ENCODE assay signal across 8 cellular contexts in the genomic region with DNA sequence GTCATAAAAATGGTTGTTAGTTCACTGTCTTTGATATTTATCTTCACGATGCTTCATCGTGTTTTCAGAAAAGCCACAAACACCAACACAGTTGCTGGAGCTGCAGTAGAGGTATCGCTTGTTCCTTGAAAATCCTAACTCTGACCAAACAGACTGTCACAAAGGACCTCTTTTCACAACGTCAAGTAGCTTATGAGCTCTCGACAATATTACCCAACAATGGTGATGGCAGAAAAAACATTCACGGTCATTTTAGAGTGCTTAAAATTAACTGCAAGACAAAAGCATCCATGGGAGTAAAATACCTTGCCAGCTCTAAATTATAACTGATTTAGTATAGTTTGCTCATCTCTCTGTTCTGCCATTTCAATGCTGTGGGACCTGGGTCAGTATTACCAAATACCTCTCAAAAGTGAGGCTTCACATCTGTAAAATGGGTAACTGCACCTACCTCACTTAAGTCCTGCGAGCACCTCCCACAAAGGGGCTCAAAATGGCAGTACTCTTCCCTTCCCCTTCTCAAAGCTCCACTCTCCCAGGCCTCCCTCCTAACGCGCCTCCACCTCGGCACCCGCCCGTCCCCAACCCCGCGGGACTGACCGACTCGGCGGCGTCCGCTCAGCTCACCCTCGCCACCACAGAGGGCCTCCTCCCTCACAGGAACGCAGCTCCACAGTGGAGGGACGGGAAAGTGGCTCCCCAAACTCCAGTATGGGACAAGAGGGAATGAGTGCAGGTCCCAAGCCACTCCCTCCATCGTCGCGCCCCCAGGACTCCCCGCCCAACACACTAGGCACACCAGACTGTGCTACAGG. TPM values are rescaled to one million over a fixed set of nuclear protein-coding genes. Genes with fewer than 3 reads are reported as not detected.
DNase-seq lines count a peak whose midpoint lies in the region; ATAC-seq and TF ChIP-seq lines count a peak whose summit lies in the region.

No MANE protein-coding gene starts in this region.

- H3K36me3 ChIP-seq in PC-9 (ENCODE audit: low read depth) = no peaks in the 10 kb centered on the region
- peaks cover 12% of the 10 kb centered on the region for H3K36me3 ChIP-seq in ectodermal cell (ENCODE audit: control insufficient read depth, insufficient read depth, low read length)
- H3K36me3 ChIP-seq in transverse colon = no peaks in the 10 kb centered on the region

- TF ChIP-seq EP300 in transverse colon (IDR thresholded peaks at IDR 0.05; ENCODE audit: low read depth) = no peak

- TF ChIP-seq CTCF in PC-9 (conservative IDR thresholded peaks at IDR 0.05) (no peak; the same call in 1 of the 2 replicates), transverse colon (IDR thresholded peaks at IDR 0.05) (no peak)

- H3K9me2 ChIP-seq in PC-9 (ENCODE audit: insufficient read depth) = no peaks in the 10 kb centered on the region

- CTCF ChIA-PET in PC-9 (lab: Charles Lee) = interaction anchor here (0.5 to 1.1 kb wide), 4 partner anchors 8 to 545 kb away, joined by 3 to 13 read pairs (median 4); no protein-coding TSS in a partner anchor

- H3K27me3 ChIP-seq in PC-9 (ENCODE audit: insufficient read depth, low read depth) (no peaks in the 10 kb centered on the region), ectodermal cell (ENCODE audit: control insufficient read depth, insufficient read depth, low read length, poor library complexity, severe bottlenecking) (peaks cover 4% of the 10 kb centered on the region), transverse colon (no peaks in the 10 kb centered on the region)

- H3K9me3 ChIP-seq in PC-9 (ENCODE audit: insufficient read depth, low read depth) (no peaks in the 10 kb centered on the region), ectodermal cell (ENCODE audit: control insufficient read depth, low read length) (no peaks in the 10 kb centered on the region), transverse colon (no peaks in the 10 kb centered on the region)

- in situ Hi-C loops in ACHN (cut with HindIII; ENCODE audit: low pct_ligation_motif_present, low pct_unique_long_range_greater_than_20kb, low sequenced_read_pairs) = no loop called here
- in situ Hi-C loops in transverse colon (cut with MboI; ENCODE audit: low pct_ligation_motif_present in 1 of 4, low pct_unique_long_range_greater_than_20kb in 1 of 4, low sequenced_read_pairs in 3 of 4) = no loop called here

- POLR2A ChIA-PET in PC-9 (lab: Charles Lee; ENCODE audit: unreplicated experiment) = interaction anchor here (0.6 to 0.7 kb wide), 7 partner anchors 10 to 868 kb away, joined by 3 to 5 read pairs (median 4); partner anchors contain the start of gene ARL14

- peak overlapping the region; percentile 99 for H2AFZ ChIP-seq in PC-9

- H3K4me1 ChIP-seq in PC-9 (replicated peaks; ENCODE audit: insufficient read depth) = peaks cover 21% of the 10 kb centered on the region
- H3K4me1 ChIP-seq in ectodermal cell (ENCODE audit: control insufficient read depth, insufficient read depth, low read length) = no peaks in the 10 kb centered on the region
- peaks cover 0 to 25% (median 11%) of the 10 kb centered on the region in 4 donors for H3K4me1 ChIP-seq in transverse colon

- BruUV-seq in PC-9 (replicated peaks; lab: Mats Ljungman, UMichigan) = TSS peak; percentile 58

- no peaks in the 10 kb centered on the region for H4K20me1 ChIP-seq in PC-9 (ENCODE audit: insufficient read depth)

- ATAC-seq in GM18519 (IDR thresholded peaks at IDR 0.05; ENCODE audit: low FRiP score, unreplicated experiment) (peak; percentile 35), HG03045 (IDR thresholded peaks at IDR 0.05; ENCODE audit: unreplicated experiment) (peak; percentile 34)

- no peak for TF ChIP-seq POLR2A in transverse colon (IDR thresholded peaks at IDR 0.05)

- H3K79me2 ChIP-seq in PC-9 (ENCODE audit: low read depth) = peaks cover 33% of the 10 kb centered on the region

- H3K27ac ChIP-seq in PC-9 (peak overlapping the region; percentile 51), ectodermal cell (ENCODE audit: insufficient read depth, low read depth, low read length, poor library complexity, severe bottlenecking) (peak overlapping the region; percentile 96), transverse colon (peak overlapping the region; percentile 79 to 89 (median 84))

- 0% methylated on average over 26 of the region's 26 CpGs for WGBS in ectodermal cell, 2 experiments
- WGBS in transverse colon (ENCODE audit: low coverage in 1 of 2), 2 donors = 2 to 3% methylated on average over 11 to 26 of the region's 26 CpGs

- H3K4me3 ChIP-seq in PC-9 = peak overlapping the region; percentile 76
- H3K4me3 ChIP-seq in ectodermal cell (ENCODE audit: insufficient read depth, low read depth, low read length) = peak overlapping the region; percentile 95
- peak overlapping the region; percentile 40 to 60 (median 50) for H3K4me3 ChIP-seq in transverse colon

- DNase-seq in ACHN = peak; percentile 16
- DNase-seq in PC-9 = no peak
- peak; percentile 30 to 63 for DNase-seq in lung microvascular endothelial cell (ENCODE audit: low read depth in 2 of 2)
- no peak for DNase-seq in transverse colon
- no peak for DNase-seq in NCI-H82 (lab: John Stamatoyannopoulos, UW)

- intact Hi-C loops in PC-9 (cut with micrococcal nuclease; ENCODE audit: unreplicated experiment) = loop anchor here (2.0 to 5.0 kb wide), 5 partner anchors 46 to 963 kb away; partner anchors contain the start of gene ARL14
- intact Hi-C loops in transverse colon (cut with DNase I; ENCODE audit: low total_unique reads) = no loop called here

- peak overlapping the region; percentile 95 for H3K4me2 ChIP-seq in PC-9

- peaks cover 12% of the 10 kb centered on the region; the same call in 1 of the 2 replicates for H3F3A ChIP-seq in PC-9 (ENCODE audit: insufficient read depth, low read depth)

RNA-seq across cellular contexts. Expression of gene TRIM59, which starts 0.5 kb away (rescaled TPM):
- total RNA-seq in PC-9 (2021) (14.4 and 23.3 TPM in 2 replicates), lung microvascular endothelial cell (9.9 and 13.1 TPM in 2 replicates), transverse colon (10 to 100 TPM in 1 of 4 donors, 1 to 10 TPM in 2, not detected in 1; 1.9 to 10.9 (median 8.4) TPM)
- 46.1 TPM for polyA plus RNA-seq in ectodermal cell (2013, experiment 1 of 4)
- polyA plus RNA-seq in ectodermal cell (2013, experiment 2 of 4) = 47.6 TPM
- polyA plus RNA-seq in ectodermal cell (2013, experiment 3 of 4) = 51.0 TPM
- polyA plus RNA-seq in ectodermal cell (2013, experiment 4 of 4) = 51.9 TPM

RNA-seq across cellular contexts. Expression of gene SMC4, which starts 49.6 kb away (rescaled TPM):
- 138 and 181 TPM in 2 replicates for total RNA-seq in PC-9 (2021)
- 131 TPM for polyA plus RNA-seq in ectodermal cell (2013, experiment 1 of 4)
- polyA plus RNA-seq in ectodermal cell (2013, experiment 2 of 4) = 127 TPM
- polyA plus RNA-seq in ectodermal cell (2013, experiment 3 of 4) = 132 TPM
- 126 TPM for polyA plus RNA-seq in ectodermal cell (2013, experiment 4 of 4)
- 26.8 and 36.4 TPM in 2 replicates for total RNA-seq in lung microvascular endothelial cell
- 100 to 1,000 TPM in 1 of 4 donors, 10 to 100 TPM in 3; 29.4 to 263 (median 57.9) TPM for total RNA-seq in transverse colon

RNA-seq across cellular contexts. Expression of gene IFT80, which starts 50.0 kb away (rescaled TPM):
- total RNA-seq in PC-9 (2021) = 47.9 and 59.4 TPM in 2 replicates
- 69.9 TPM for polyA plus RNA-seq in ectodermal cell (2013, experiment 1 of 4)
- polyA plus RNA-seq in ectodermal cell (2013, experiment 2 of 4) = 75.1 TPM
- polyA plus RNA-seq in ectodermal cell (2013, experiment 3 of 4) = 53.4 TPM
- 60.3 TPM for polyA plus RNA-seq in ectodermal cell (2013, experiment 4 of 4)
- 13.9 and 15.7 TPM in 2 replicates for total RNA-seq in lung microvascular endothelial cell
- 10 to 100 TPM in 3 of 4 donors, under 1 TPM in 1; 0.37 to 78.8 (median 19.7) TPM for total RNA-seq in transverse colon

Comparison
In these comparisons a context has a peak if more than half of its experiments do, and no peak if none do; other contexts are left out.
1. DNase-seq: peak in ACHN (single experiment) and lung microvascular endothelial cell (2 of 2); none in PC-9 (0 of 2), transverse colon (single experiment) and NCI-H82 (single experiment).
2. Peak in every context shown above with its lines, with median percentiles within 50 percentile points of each other: H3K27ac ChIP-seq and H3K4me3 ChIP-seq.